In the genomic region with DNA sequence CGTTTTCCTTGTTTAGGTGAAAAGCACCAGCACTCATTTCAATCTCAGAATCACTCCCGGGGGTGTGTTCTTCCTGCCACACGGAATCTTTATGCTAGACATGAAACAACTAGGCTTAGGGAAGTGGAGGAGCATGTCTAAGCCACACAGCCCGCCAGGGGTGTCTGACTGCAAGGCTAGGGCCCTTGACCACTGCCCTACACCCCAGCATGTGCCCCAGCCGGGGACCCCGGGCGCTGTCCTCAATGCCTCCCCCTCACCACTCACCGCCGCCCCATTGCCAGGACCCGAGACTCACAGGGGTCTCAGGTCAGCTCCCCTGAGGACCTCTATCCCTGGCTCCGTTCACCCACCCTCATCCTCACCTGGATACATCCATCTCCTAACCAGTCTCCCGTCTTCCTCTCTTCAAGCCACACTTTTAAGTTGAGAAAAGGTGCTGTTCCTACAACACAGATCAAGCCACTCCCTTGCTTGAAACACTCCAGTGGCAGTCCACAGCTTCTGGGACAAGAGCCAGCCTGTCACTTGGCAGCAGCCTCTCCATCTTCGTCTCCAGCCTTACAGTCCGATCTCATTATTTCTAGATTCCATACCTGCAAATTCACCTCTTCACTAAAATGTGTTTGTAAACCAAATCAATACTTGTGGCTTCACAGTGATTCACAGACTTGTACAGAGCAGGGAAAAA, we compare ENCODE assay signal across 1 cellular context. TPM values are rescaled to one million over a fixed set of nuclear protein-coding genes. Genes with fewer than 3 reads are reported as not detected.
"Had no signal": no experiment of that assay in that cellular context is flagged by ENCODE, and none has a peak within 500 bp of the region (broad histone marks: within the 10 kb centered on the region; RNA-seq: fewer than 3 reads in every experiment).

No MANE protein-coding gene starts in this region.

RNA-seq across cellular contexts. Expression of gene RPP40, which starts 29.5 kb away (rescaled TPM):
- total RNA-seq: ascending aorta had no signal
